9 cellular contexts compared by ENCODE assay signal in genomic region chr12:402127-402456, GRCh38. TPM values are rescaled to one million over a fixed set of nuclear protein-coding genes. Genes with fewer than 3 reads are reported as not detected.
DNase-seq lines count a peak whose midpoint lies in the region; ATAC-seq and TF ChIP-seq lines count a peak whose summit lies in the region.
"Had no signal": no experiment of that assay in that cellular context is flagged by ENCODE, and none has a peak within 500 bp of the region (broad histone marks: within the 10 kb centered on the region; RNA-seq: fewer than 3 reads in every experiment).

No MANE protein-coding gene starts in this region.

- peak overlapping the region; percentile 92 for H3K4me3 ChIP-seq in OCI-LY1 (ENCODE audit: low read depth, low read length, poor library complexity, severe bottlenecking)
- H3K4me3 ChIP-seq in retinal pigment epithelial cell (ENCODE audit: low read length), result peak overlapping the region; percentile 83

- H3K79me2 ChIP-seq in OCI-LY1 (ENCODE audit: insufficient read depth, low read length), result peaks cover 8% of the 10 kb centered on the region; the same call in 1 of the 2 replicates

- POLR2A ChIA-PET in GM10248 (lab: Yijun Ruan, JAX), result interaction anchor here (0.6 kb wide), 1 partner anchor 13 kb away, joined by 6 read pairs; the partner anchor contains the start of gene KDM5A

- in situ Hi-C loops in G401 (cut with HindIII; ENCODE audit: low sequenced_read_pairs), result no loop called here

- H3K4me1 Mint-ChIP-seq in T-helper 2 cell treated with Interferon-gamma antibody and Interleukin-4, amounts not matched to agents 5 μg/mL and 100 μg/mL, for 36 hours (ENCODE audit: low read depth), result peaks cover 3% of the 10 kb centered on the region
- H3K4me1 Mint-ChIP-seq: immature natural killer cell had no signal

- no peak overlapping the region for H3K27ac Mint-ChIP-seq in T-helper 2 cell treated with Interferon-gamma antibody and Interleukin-4, amounts not matched to agents 5 μg/mL and 100 μg/mL, for 36 hours
- H3K27ac Mint-ChIP-seq: immature natural killer cell had no signal

- CTCF ChIA-PET in GM10248 (lab: Yijun Ruan, JAX), result interaction anchor here (0.9 to 2.6 kb wide), 7 partner anchors 10 to 145 kb away, joined by 3 to 13 read pairs (median 4); no protein-coding TSS in a partner anchor

- H3K9me2 ChIP-seq in OCI-LY1 (ENCODE audit: low read depth, low read length), result no peaks in the 10 kb centered on the region

- no peak overlapping the region for H3K27ac ChIP-seq in OCI-LY1 (ENCODE audit: low read depth, low read length, poor library complexity, severe bottlenecking)

- H3K9me3 ChIP-seq in OCI-LY1 (ENCODE audit: low read length), result no peaks in the 10 kb centered on the region

- H3K27me3 ChIP-seq in OCI-LY1 (ENCODE audit: insufficient read depth, low read length), result no peaks in the 10 kb centered on the region

- peak overlapping the region; percentile 66 for H2AFZ ChIP-seq in OCI-LY1 (ENCODE audit: low read length)

- H3F3A ChIP-seq in OCI-LY1 (ENCODE audit: insufficient read depth, low read length), result no peaks in the 10 kb centered on the region

- H4K20me1 ChIP-seq in OCI-LY1 (ENCODE audit: insufficient read depth, low read length), result no peaks in the 10 kb centered on the region

- peaks cover 17% of the 10 kb centered on the region for H3K4me1 ChIP-seq in OCI-LY1 (ENCODE audit: insufficient read depth, low read length, severe bottlenecking)

- 0 out of 2 replicates have a peak, but pooled peaks cover 6% of the 10 kb centered on the region for H3K36me3 ChIP-seq in OCI-LY1 (ENCODE audit: insufficient read depth, low read length)

- ATAC-seq in HG02623 (IDR thresholded peaks at IDR 0.05; ENCODE audit: unreplicated experiment), result no peak

- no peaks in the 10 kb centered on the region for H3K9me3 Mint-ChIP-seq in T-helper 2 cell treated with Interferon-gamma antibody and Interleukin-4, amounts not matched to agents 5 μg/mL and 100 μg/mL, for 36 hours
- H3K9me3 Mint-ChIP-seq: immature natural killer cell had no signal

- H3K4me3 Mint-ChIP-seq in T-helper 2 cell treated with Interferon-gamma antibody and Interleukin-4, amounts not matched to agents 5 μg/mL and 100 μg/mL, for 36 hours, result no peak overlapping the region
- H3K4me3 Mint-ChIP-seq: immature natural killer cell had no signal

- H3K27me3 Mint-ChIP-seq in T-helper 2 cell treated with Interferon-gamma antibody and Interleukin-4, amounts not matched to agents 5 μg/mL and 100 μg/mL, for 36 hours (ENCODE audit: low read depth), result no peaks in the 10 kb centered on the region

- TF ChIP-seq CTCF in OCI-LY1 (IDR thresholded peaks at IDR 0.05; ENCODE audit: low read length) (peak; percentile 61), retinal pigment epithelial cell (conservative IDR thresholded peaks at IDR 0.05; ENCODE audit: low read depth, low read length) (peak; percentile 50), GM10248 (IDR thresholded peaks at IDR 0.05; ENCODE audit: control extremely low read depth, extremely low read depth, low read depth, missing control alignments) (no peak)

- peak overlapping the region; percentile 88 for H3K9ac ChIP-seq in OCI-LY1 (ENCODE audit: low read length)

- DNase-seq in G401 (ENCODE audit: low spot score) (peak; percentile 42), fibroblast of gingiva (ENCODE audit: low read depth) (peak; percentile 16), retinal pigment epithelial cell (ENCODE audit: low read depth) (no peak), COR-L47 (lab: John Stamatoyannopoulos, UW) (no peak), GM10248 (ENCODE audit: extremely low spot score) (no peak)
- DNase-seq in T-helper 2 cell treated with Interferon-gamma antibody and Interleukin-4, amounts not matched to agents 5 μg/mL and 100 μg/mL, for 36 hours (ENCODE audit: low spot score), result no peak

- peak overlapping the region; percentile 89 for H3K4me2 ChIP-seq in OCI-LY1 (ENCODE audit: low read length)

- H3K36me3 Mint-ChIP-seq in T-helper 2 cell treated with Interferon-gamma antibody and Interleukin-4, amounts not matched to agents 5 μg/mL and 100 μg/mL, for 36 hours (ENCODE audit: low read depth), result no peaks in the 10 kb centered on the region

RNA-seq across cellular contexts. Expression of gene CCDC77, which starts 0.6 kb away (rescaled TPM):
- 16.9 and 24.5 TPM in 2 replicates for total RNA-seq in G401 (2014; rRNA removed; shearing (Covaris generic))

RNA-seq across cellular contexts. Expression of gene KDM5A, which starts 13.0 kb away (rescaled TPM):
- total RNA-seq in G401 (2014; rRNA removed; shearing (Covaris generic)), result 18.6 and 23.0 TPM in 2 replicates

RNA-seq across cellular contexts. Expression of gene B4GALNT3, which starts 57.6 kb away (rescaled TPM):
- total RNA-seq in G401 (2014; rRNA removed; shearing (Covaris generic)), result 2.3 and 2.6 TPM in 2 replicates

Comparison
In these comparisons a context has a peak if more than half of its experiments do, and no peak if none do; other contexts are left out.
1. DNase-seq: peak in G401 (single experiment) and fibroblast of gingiva (single experiment); none in retinal pigment epithelial cell (single experiment), COR-L47 (single experiment), T-helper 2 cell treated with Interferon-gamma antibody and Interleukin-4, amounts not matched to agents 5 μg/mL and 100 μg/mL, for 36 hours (single experiment) and GM10248 (single experiment).